In the genomic region with DNA sequence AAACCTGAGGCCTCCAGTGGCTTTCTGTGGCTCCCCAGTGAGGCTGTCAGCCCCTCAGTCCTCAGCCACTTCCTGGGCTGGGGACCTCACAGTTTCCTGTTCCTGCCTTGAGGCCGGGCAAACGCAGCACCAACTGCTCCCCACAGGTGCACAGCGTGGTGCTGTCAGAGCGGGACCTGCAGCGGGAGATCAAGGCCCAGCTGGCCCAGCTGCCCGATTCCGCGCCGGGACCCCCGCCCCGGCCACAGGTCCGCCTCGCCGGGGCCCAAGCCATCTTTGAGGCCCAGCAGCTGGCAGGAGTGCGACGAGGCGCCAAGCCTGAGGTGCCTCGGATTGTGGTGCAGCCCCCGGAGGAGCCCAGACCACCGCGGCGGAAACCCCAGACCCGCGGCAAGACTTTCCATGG, we compare ENCODE assay signal across 10 cellular contexts. TPM values are rescaled to one million over a fixed set of nuclear protein-coding genes. Genes with fewer than 3 reads are reported as not detected.
DNase-seq lines count a peak whose midpoint lies in the region; ATAC-seq and TF ChIP-seq lines count a peak whose summit lies in the region.
"Had no signal": no experiment of that assay in that cellular context is flagged by ENCODE, and none has a peak within 500 bp of the region (broad histone marks: within the 10 kb centered on the region; RNA-seq: fewer than 3 reads in every experiment).

No MANE protein-coding gene starts in this region.

- POLR2A ChIA-PET in CD4-positive, alpha-beta memory T cell (lab: Charles Lee; ENCODE audit: partially characterized antibody) = interaction anchor here (0.8 to 21.5 kb wide), 26 partner anchors 9 to 169 kb away, joined by 3 to 2262 read pairs (median 6); a partner anchor contains a TSS
- POLR2A ChIA-PET in activated CD4-positive, alpha-beta T cell treated with anti-CD3 and anti-CD28 coated beads for 36 hours (lab: Charles Lee) = interaction anchor here (0.9 to 3.0 kb wide), 2 partner anchors 9 to 27 kb away, joined by 3 to 13 read pairs; no protein-coding TSS in a partner anchor

- no peaks in the 10 kb centered on the region for H3K9me3 ChIP-seq in CD4-positive, alpha-beta memory T cell (ENCODE audit: control insufficient read depth in 1 of 2, low read length in 2 of 2)
- no peaks in the 10 kb centered on the region for H3K9me3 ChIP-seq in gastrocnemius medialis

- TF ChIP-seq CTCF in gastrocnemius medialis (IDR thresholded peaks at IDR 0.05 in 4 of 5, conservative IDR thresholded peaks at IDR 0.05 in 1 of 5) = no peak

- H3K4me1 Mint-ChIP-seq in CD4-positive, alpha-beta memory T cell = peaks cover 49 to 97% (median 67%) of the 10 kb centered on the region in 4 donors
- peaks cover 74% of the 10 kb centered on the region for H3K4me1 Mint-ChIP-seq in activated CD4-positive, alpha-beta T cell treated with anti-CD3 and anti-CD28 coated beads for 36 hours
- H3K4me1 Mint-ChIP-seq in immature natural killer cell = peaks cover 87 to 94% of the 10 kb centered on the region in 2 donors

- intact Hi-C loops in CD4-positive, alpha-beta memory T cell (cut with micrococcal nuclease) = loop anchor here (1.0 kb wide), 2 partner anchors 8 to 60 kb away; a partner anchor contains a TSS
- intact Hi-C loops in activated CD4-positive, alpha-beta T cell treated with anti-CD3 and anti-CD28 coated beads for 36 hours (cut with DNase I, micrococcal nuclease) = loop anchor here in 1 of 2 experiments (10.0 kb wide), 1 partner anchor 716 kb away; a partner anchor contains a TSS
- intact Hi-C loops in gastrocnemius medialis (cut with DNase I; ENCODE audit: low total_unique reads) = no loop called here

- no peaks in the 10 kb centered on the region for H3K27me3 Mint-ChIP-seq in CD4-positive, alpha-beta memory T cell
- H3K27me3 Mint-ChIP-seq in activated CD4-positive, alpha-beta T cell treated with anti-CD3 and anti-CD28 coated beads for 36 hours = no peaks in the 10 kb centered on the region
- peaks cover 2 to 16% (median 5%) of the 10 kb centered on the region in 3 donors for H3K27me3 Mint-ChIP-seq in immature natural killer cell (ENCODE audit: low read depth in 3 of 3)

- H3K4me3 Mint-ChIP-seq in CD4-positive, alpha-beta memory T cell = peak overlapping the region; percentile 85 to 100 (median 94)
- peak overlapping the region; percentile 85 for H3K4me3 Mint-ChIP-seq in activated CD4-positive, alpha-beta T cell treated with anti-CD3 and anti-CD28 coated beads for 36 hours
- peak overlapping the region; percentile 89 to 99 (median 96) for H3K4me3 Mint-ChIP-seq in immature natural killer cell

- peak overlapping the region; percentile 48 to 77 for H3K4me3 ChIP-seq in CD4-positive, alpha-beta memory T cell (ENCODE audit: low read length in 2 of 2)
- no peak overlapping the region for H3K4me3 ChIP-seq in gastrocnemius medialis

- peaks cover 20 to 29% of the 10 kb centered on the region in 2 donors for H3K36me3 Mint-ChIP-seq in CD4-positive, alpha-beta memory T cell
- H3K36me3 Mint-ChIP-seq in activated CD4-positive, alpha-beta T cell treated with anti-CD3 and anti-CD28 coated beads for 36 hours (ENCODE audit: low read depth) = peaks cover 43% of the 10 kb centered on the region
- H3K36me3 Mint-ChIP-seq in immature natural killer cell = peaks cover 4 to 17% (median 5%) of the 10 kb centered on the region in 3 donors

- peak; percentile 80 to 85 (median 83) for DNase-seq in CD4-positive, alpha-beta memory T cell
- peak; percentile 84 for DNase-seq in activated CD4-positive, alpha-beta T cell treated with anti-CD3 and anti-CD28 coated beads for 36 hours
- peak; percentile 84 to 86 (median 86) for DNase-seq in immature natural killer cell
- no peak for DNase-seq in LoVo (ENCODE audit: low spot score)
- no peak for DNase-seq in gastrocnemius medialis
- no peak for DNase-seq in NCI-H82 (lab: John Stamatoyannopoulos, UW)

- peaks cover 91% of the 10 kb centered on the region for H3K4me1 ChIP-seq in CD4-positive, alpha-beta memory T cell (ENCODE audit: insufficient read depth, low read length)
- H3K4me1 ChIP-seq in gastrocnemius medialis = no peaks in the 10 kb centered on the region
- H3K4me1 ChIP-seq: parathyroid adenoma had no signal

- no peaks in the 10 kb centered on the region for H3K27me3 ChIP-seq in CD4-positive, alpha-beta memory T cell (ENCODE audit: insufficient read depth, low read length)
- peaks cover 17 to 31% (median 25%) of the 10 kb centered on the region in 3 donors for H3K27me3 ChIP-seq in gastrocnemius medialis

- peaks cover 22% of the 10 kb centered on the region for H3K36me3 ChIP-seq in CD4-positive, alpha-beta memory T cell (ENCODE audit: insufficient read depth, low read length)
- H3K36me3 ChIP-seq in gastrocnemius medialis = no peaks in the 10 kb centered on the region

- CTCF ChIA-PET in CD4-positive, alpha-beta memory T cell (lab: Charles Lee; ENCODE audit: partially characterized antibody) = interaction anchor here (1.0 to 3.4 kb wide), 5 partner anchors 9 to 75 kb away, joined by 3 to 21 read pairs (median 4); a partner anchor contains a TSS
- CTCF ChIA-PET in activated CD4-positive, alpha-beta T cell treated with anti-CD3 and anti-CD28 coated beads for 36 hours (lab: Charles Lee) = interaction anchor here (0.7 to 2.1 kb wide), 6 partner anchors 9 to 141 kb away, joined by 3 to 10 read pairs (median 3); no protein-coding TSS in a partner anchor

- H3K27ac Mint-ChIP-seq in CD4-positive, alpha-beta memory T cell = peak overlapping the region; percentile 37 to 98 (median 72)
- H3K27ac Mint-ChIP-seq in activated CD4-positive, alpha-beta T cell treated with anti-CD3 and anti-CD28 coated beads for 36 hours = peak overlapping the region; percentile 87
- peak overlapping the region; percentile 90 to 98 (median 96) for H3K27ac Mint-ChIP-seq in immature natural killer cell

- peaks cover 0 to 2% (median 0%) of the 10 kb centered on the region in 8 donors for H3K9me3 Mint-ChIP-seq in CD4-positive, alpha-beta memory T cell
- H3K9me3 Mint-ChIP-seq in activated CD4-positive, alpha-beta T cell treated with anti-CD3 and anti-CD28 coated beads for 36 hours (ENCODE audit: low read depth) = no peaks in the 10 kb centered on the region
- H3K9me3 Mint-ChIP-seq in immature natural killer cell = no peaks in the 10 kb centered on the region

- H3K27ac ChIP-seq in CD4-positive, alpha-beta memory T cell (ENCODE audit: low read depth, low read length) = peak overlapping the region; percentile 81
- no peak overlapping the region for H3K27ac ChIP-seq in gastrocnemius medialis
- H3K27ac ChIP-seq: C4-2B, parathyroid adenoma had no signal

- ATAC-seq in GM21737 (IDR thresholded peaks at IDR 0.05; ENCODE audit: unreplicated experiment) (peak; percentile 43), gastrocnemius medialis (no peak), GM21447 (IDR thresholded peaks at IDR 0.05; ENCODE audit: unreplicated experiment) (no peak)
- ATAC-seq in activated CD4-positive, alpha-beta T cell treated with anti-CD3 and anti-CD28 coated beads for 36 hours = peak; percentile 62

- in situ Hi-C loops in gastrocnemius medialis (cut with MboI; ENCODE audit: low sequenced_read_pairs in 4 of 4) = no loop called here

- no peak for TF ChIP-seq POLR2A in gastrocnemius medialis (IDR thresholded peaks at IDR 0.05)

RNA-seq across cellular contexts. Expression of a gene that starts 5.4 kb away (rescaled TPM):
- 100 to 1,000 TPM; 371 to 382 TPM for total RNA-seq in CD4-positive, alpha-beta memory T cell
- 100 to 1,000 TPM; 316 to 331 TPM for polyA plus RNA-seq in CD4-positive, alpha-beta memory T cell
- total RNA-seq in activated CD4-positive, alpha-beta T cell treated with anti-CD3 and anti-CD28 coated beads for 36 hours = 100 to 1,000 TPM in 1 of 2 experiments, 10 to 100 TPM in 1; 83.2 to 123 TPM
- 100 to 1,000 TPM; 396 to 531 (median 451) TPM for polyA plus RNA-seq in immature natural killer cell
- under 1 TPM in 3 of 4 donors, not detected in 1; 0.44 to 0.78 (median 0.56) TPM for total RNA-seq in gastrocnemius medialis

RNA-seq across cellular contexts. Expression of a gene that starts 6.2 kb away (rescaled TPM):
- total RNA-seq in CD4-positive, alpha-beta memory T cell = 1 to 10 TPM; 2.3 to 3.3 TPM
- under 1 TPM; 0.45 to 0.81 TPM for polyA plus RNA-seq in CD4-positive, alpha-beta memory T cell
- 1 to 10 TPM; 1.5 to 1.6 TPM for total RNA-seq in activated CD4-positive, alpha-beta T cell treated with anti-CD3 and anti-CD28 coated beads for 36 hours
- polyA plus RNA-seq in immature natural killer cell = 1 to 10 TPM; 1.9 to 3.4 (median 2.7) TPM
- 10 to 100 TPM in 1 of 4 donors, 1 to 10 TPM in 3; 2.5 to 11.0 (median 4.9) TPM for total RNA-seq in gastrocnemius medialis

RNA-seq across cellular contexts. Expression of a gene that starts 7.6 kb away (rescaled TPM):
- 100 to 1,000 TPM; 159 to 161 TPM for total RNA-seq in CD4-positive, alpha-beta memory T cell
- polyA plus RNA-seq in CD4-positive, alpha-beta memory T cell = 100 to 1,000 TPM; 474 to 774 TPM
- 100 to 1,000 TPM; 199 to 227 TPM for total RNA-seq in activated CD4-positive, alpha-beta T cell treated with anti-CD3 and anti-CD28 coated beads for 36 hours
- polyA plus RNA-seq in immature natural killer cell = 1,000 to 10,000 TPM in 1 of 3 donors, 100 to 1,000 TPM in 2; 830 to 1,276 (median 950) TPM
- 100 to 1,000 TPM in 3 of 4 donors, 10 to 100 TPM in 1; 78.4 to 193 (median 124) TPM for total RNA-seq in gastrocnemius medialis

RNA-seq across cellular contexts. Expression of a gene that starts 17.5 kb away (rescaled TPM):
- 10 to 100 TPM; 51.8 to 55.9 TPM for total RNA-seq in CD4-positive, alpha-beta memory T cell
- polyA plus RNA-seq in CD4-positive, alpha-beta memory T cell = 1 to 10 TPM; 6.7 to 8.3 TPM
- 10 to 100 TPM; 28.8 to 30.0 TPM for total RNA-seq in activated CD4-positive, alpha-beta T cell treated with anti-CD3 and anti-CD28 coated beads for 36 hours
- 10 to 100 TPM; 10.2 to 12.8 (median 11.6) TPM for polyA plus RNA-seq in immature natural killer cell
- 10 to 100 TPM in 2 of 4 donors, 1 to 10 TPM in 2; 5.2 to 14.7 (median 7.7) TPM for total RNA-seq in gastrocnemius medialis

RNA-seq across cellular contexts. Expression of a gene that starts 19.0 kb away (rescaled TPM):
- total RNA-seq in CD4-positive, alpha-beta memory T cell = 10 to 100 TPM; 78.1 to 79.9 TPM
- 10 to 100 TPM; 55.2 to 58.3 TPM for polyA plus RNA-seq in CD4-positive, alpha-beta memory T cell
- 10 to 100 TPM; 53.4 to 57.2 TPM for total RNA-seq in activated CD4-positive, alpha-beta T cell treated with anti-CD3 and anti-CD28 coated beads for 36 hours
- 10 to 100 TPM; 71.5 to 96.5 (median 74.9) TPM for polyA plus RNA-seq in immature natural killer cell
- 10 to 100 TPM; 38.0 to 74.1 (median 39.4) TPM for total RNA-seq in gastrocnemius medialis

Comparison
In these comparisons a context has a peak if more than half of its experiments do, and no peak if none do; other contexts are left out.
1. DNase-seq: peak in CD4-positive, alpha-beta memory T cell (5 of 5), activated CD4-positive, alpha-beta T cell treated with anti-CD3 and anti-CD28 coated beads for 36 hours (single experiment) and immature natural killer cell (3 of 3); none in LoVo (single experiment), gastrocnemius medialis (0 of 2) and NCI-H82 (single experiment).
2. H3K4me3 ChIP-seq: peak in CD4-positive, alpha-beta memory T cell (2 of 2); none in gastrocnemius medialis (0 of 4).
3. ATAC-seq: peak in GM21737 (single experiment) and activated CD4-positive, alpha-beta T cell treated with anti-CD3 and anti-CD28 coated beads for 36 hours (single experiment); none in gastrocnemius medialis (0 of 2) and GM21447 (single experiment).
4. RNA of a gene that starts 5.4 kb away (total RNA-seq): 371 to 382 TPM in CD4-positive, alpha-beta memory T cell and 83.2 to 123 TPM in activated CD4-positive, alpha-beta T cell treated with anti-CD3 and anti-CD28 coated beads for 36 hours; 0.44 to 0.78 TPM in gastrocnemius medialis; every median in the first group is over 10 times any median in the second.
5. Peak in every context shown above with its lines, with median percentiles within 50 percentile points of each other: H3K27ac Mint-ChIP-seq and H3K4me3 Mint-ChIP-seq.